ENCODE assay signal across 1 cellular context in the genomic region with DNA sequence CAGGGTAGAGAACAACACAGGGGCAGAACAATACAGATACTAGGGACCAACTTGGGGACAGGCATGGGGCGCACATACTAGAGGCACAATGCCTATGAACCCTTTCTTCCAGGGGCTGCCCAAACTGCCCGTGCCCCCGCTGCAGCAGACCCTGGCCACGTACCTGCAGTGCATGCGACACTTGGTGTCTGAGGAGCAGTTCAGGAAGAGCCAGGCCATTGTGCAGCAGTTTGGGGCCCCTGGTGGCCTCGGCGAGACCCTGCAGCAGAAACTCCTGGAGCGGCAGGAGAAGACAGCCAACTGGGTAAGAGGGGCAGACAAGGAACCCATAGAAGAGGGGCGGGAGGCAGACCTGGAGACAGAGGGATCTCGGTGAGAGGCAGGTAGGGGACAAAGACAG.
TF ChIP-seq lines count a peak whose summit lies in the region.

No MANE protein-coding gene starts in this region.

TF ChIP-seq in HepG2, 621 proteins besides CTCF, POLR2A, EP300 and RAD21:
- TF ChIP-seq ZNF337 (CRISPR knock-in tag; IDR thresholded peaks at IDR 0.05; ENCODE audit: borderline replicate concordance, low read depth) (no peak), ZFP36 (IDR thresholded peaks at IDR 0.05; ENCODE audit: borderline replicate concordance, low read depth, low read length, partially characterized antibody) (no peak), ZNF746 (CRISPR knock-in tag; IDR thresholded peaks at IDR 0.05) (no peak), KDM5A (IDR thresholded peaks at IDR 0.05; ENCODE audit: borderline replicate concordance, low read length) (no peak), ZNF572 (CRISPR knock-in tag; IDR thresholded peaks at IDR 0.05) (no peak), HCFC1 (IDR thresholded peaks at IDR 0.05; ENCODE audit: low read depth, low read length) (no peak), ZSCAN20 (CRISPR knock-in tag; IDR thresholded peaks at IDR 0.05; ENCODE audit: borderline replicate concordance) (no peak), ZNF773 (CRISPR knock-in tag; IDR thresholded peaks at IDR 0.05; ENCODE audit: borderline replicate concordance) (no peak), ZNF543 (CRISPR knock-in tag; IDR thresholded peaks at IDR 0.05) (no peak), SOX13 (IDR thresholded peaks at IDR 0.05) (no peak), SOX13 (CRISPR knock-in tag; conservative IDR thresholded peaks at IDR 0.05 in 1 of 2, IDR thresholded peaks at IDR 0.05 in 1 of 2) (no peak), ZNF614 (CRISPR knock-in tag; IDR thresholded peaks at IDR 0.05; ENCODE audit: borderline replicate concordance) (no peak), MEIS1 (CRISPR knock-in tag; IDR thresholded peaks at IDR 0.05; ENCODE audit: borderline replicate concordance) (no peak), RFX3 (CRISPR knock-in tag; IDR thresholded peaks at IDR 0.05) (no peak), ZNF891 (CRISPR knock-in tag; IDR thresholded peaks at IDR 0.05) (no peak), ZNF230 (CRISPR knock-in tag; IDR thresholded peaks at IDR 0.05) (no peak)
- TF ChIP-seq, protein P1, sequence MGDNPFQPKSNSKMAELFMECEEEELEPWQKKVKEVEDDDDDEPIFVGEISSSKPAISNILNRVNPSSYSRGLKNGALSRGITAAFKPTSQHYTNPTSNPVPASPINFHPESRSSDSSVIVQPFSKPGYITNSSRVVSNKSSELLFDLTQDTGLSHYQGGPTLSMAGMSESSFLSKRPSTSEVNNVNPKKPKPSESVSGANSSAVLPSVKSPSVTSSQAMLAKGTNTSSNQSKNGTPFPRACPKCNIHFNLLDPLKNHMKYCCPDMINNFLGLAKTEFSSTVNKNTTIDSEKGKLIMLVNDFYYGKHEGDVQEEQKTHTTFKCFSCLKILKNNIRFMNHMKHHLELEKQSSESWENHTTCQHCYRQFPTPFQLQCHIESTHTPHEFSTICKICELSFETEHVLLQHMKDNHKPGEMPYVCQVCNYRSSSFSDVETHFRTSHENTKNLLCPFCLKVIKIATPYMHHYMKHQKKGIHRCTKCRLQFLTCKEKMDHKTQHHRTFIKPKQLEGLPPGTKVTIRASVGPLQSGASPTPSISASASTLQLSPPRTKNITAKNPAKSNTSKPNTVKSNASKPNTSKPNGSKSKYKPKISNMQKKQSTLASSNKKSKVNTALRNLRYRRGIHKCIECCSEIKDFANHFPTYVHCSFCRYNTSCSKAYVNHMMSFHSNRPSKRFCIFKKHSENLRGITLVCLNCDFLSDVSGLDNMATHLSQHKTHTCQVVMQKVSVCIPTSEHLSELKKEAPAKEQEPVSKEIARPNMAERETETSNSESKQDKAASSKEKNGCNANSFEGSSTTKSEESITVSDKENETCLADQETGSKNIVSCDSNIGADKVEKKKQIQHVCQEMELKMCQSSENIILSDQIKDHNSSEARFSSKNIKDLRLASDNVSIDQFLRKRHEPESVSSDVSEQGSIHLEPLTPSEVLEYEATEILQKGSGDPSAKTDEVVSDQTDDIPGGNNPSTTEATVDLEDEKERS (CRISPR knock-in tag; IDR thresholded peaks at IDR 0.05) = no peak
- TF ChIP-seq, protein P2, sequence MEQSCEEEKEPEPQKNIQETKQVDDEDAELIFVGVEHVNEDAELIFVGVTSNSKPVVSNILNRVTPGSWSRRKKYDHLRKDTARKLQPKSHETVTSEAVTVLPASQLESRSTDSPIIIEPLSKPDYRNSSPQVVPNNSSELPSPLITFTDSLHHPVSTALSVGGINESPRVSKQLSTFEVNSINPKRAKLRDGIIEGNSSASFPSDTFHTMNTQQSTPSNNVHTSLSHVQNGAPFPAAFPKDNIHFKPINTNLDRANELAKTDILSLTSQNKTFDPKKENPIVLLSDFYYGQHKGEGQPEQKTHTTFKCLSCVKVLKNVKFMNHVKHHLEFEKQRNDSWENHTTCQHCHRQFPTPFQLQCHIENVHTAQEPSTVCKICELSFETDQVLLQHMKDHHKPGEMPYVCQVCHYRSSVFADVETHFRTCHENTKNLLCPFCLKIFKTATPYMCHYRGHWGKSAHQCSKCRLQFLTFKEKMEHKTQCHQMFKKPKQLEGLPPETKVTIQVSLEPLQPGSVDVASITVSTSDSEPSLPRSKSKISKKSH (CRISPR knock-in tag; IDR thresholded peaks at IDR 0.05; ENCODE audit: borderline replicate concordance) = no peak
- TF ChIP-seq, protein P3, sequence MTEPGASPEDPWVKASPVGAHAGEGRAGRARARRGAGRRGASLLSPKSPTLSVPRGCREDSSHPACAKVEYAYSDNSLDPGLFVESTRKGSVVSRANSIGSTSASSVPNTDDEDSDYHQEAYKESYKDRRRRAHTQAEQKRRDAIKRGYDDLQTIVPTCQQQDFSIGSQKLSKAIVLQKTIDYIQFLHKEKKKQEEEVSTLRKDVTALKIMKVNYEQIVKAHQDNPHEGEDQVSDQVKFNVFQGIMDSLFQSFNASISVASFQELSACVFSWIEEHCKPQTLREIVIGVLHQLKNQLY (CRISPR knock-in tag; IDR thresholded peaks at IDR 0.05) = no peak
